2 cellular contexts compared by ENCODE assay signal in the genomic region with DNA sequence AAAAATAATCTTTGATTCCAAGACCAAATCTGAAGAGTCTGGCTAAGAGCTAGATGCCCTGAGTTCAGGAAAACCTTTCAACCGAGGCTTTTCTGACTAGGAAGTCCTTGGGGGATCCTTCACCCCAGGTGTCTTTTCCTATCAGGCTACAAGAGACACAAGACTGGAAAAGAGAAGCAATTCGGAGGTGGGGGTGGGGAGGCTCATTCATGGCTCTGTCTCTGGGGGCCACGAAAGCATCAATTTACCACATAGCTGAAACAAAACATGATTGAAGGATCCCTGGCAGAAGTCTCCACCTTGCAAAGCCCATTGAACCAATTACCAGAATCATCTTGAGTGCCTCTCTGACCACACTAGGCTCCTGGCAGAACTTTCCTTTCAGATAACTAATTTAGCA.
TF ChIP-seq lines count a peak whose summit lies in the region.

No MANE protein-coding gene starts in this region.

TF ChIP-seq in GM23338, 12 proteins besides CTCF, POLR2A, EP300 and RAD21:
- TF ChIP-seq EZH2phosphoT487 (IDR thresholded peaks at IDR 0.05; ENCODE audit: unreplicated experiment) (no peak), ZNF114 (CRISPR knock-in tag; IDR thresholded peaks at IDR 0.05) (no peak), CREB1 (CRISPR knock-in tag; IDR thresholded peaks at IDR 0.05; ENCODE audit: low read depth) (no peak), POLR2AphosphoS5 (IDR thresholded peaks at IDR 0.05; ENCODE audit: low read depth) (no peak), NANOG (IDR thresholded peaks at IDR 0.05; ENCODE audit: borderline replicate concordance) (no peak), STAT1 (IDR thresholded peaks at IDR 0.05; ENCODE audit: unreplicated experiment) (no peak)
- TF ChIP-seq, protein P1, sequence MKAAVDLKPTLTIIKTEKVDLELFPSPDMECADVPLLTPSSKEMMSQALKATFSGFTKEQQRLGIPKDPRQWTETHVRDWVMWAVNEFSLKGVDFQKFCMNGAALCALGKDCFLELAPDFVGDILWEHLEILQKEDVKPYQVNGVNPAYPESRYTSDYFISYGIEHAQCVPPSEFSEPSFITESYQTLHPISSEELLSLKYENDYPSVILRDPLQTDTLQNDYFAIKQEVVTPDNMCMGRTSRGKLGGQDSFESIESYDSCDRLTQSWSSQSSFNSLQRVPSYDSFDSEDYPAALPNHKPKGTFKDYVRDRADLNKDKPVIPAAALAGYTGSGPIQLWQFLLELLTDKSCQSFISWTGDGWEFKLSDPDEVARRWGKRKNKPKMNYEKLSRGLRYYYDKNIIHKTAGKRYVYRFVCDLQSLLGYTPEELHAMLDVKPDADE (IDR thresholded peaks at IDR 0.05) = no peak

TF ChIP-seq in H1, 55 proteins besides CTCF, POLR2A, EP300 and RAD21:
- no peak for TF ChIP-seq RNF2 (IDR thresholded peaks at IDR 0.05; ENCODE audit: borderline replicate concordance, low read depth, low read length, missing control alignments, poor library complexity, severe bottlenecking)
- no peak for TF ChIP-seq POLR2AphosphoS5 (IDR thresholded peaks at IDR 0.05; ENCODE audit: low read depth, low read length)
- no peak for TF ChIP-seq SP1 (IDR thresholded peaks at IDR 0.05; ENCODE audit: low read depth, low read length)
- no peak for TF ChIP-seq KDM5A (IDR thresholded peaks at IDR 0.05; ENCODE audit: low read length)
- no peak for TF ChIP-seq EZH2 (IDR thresholded peaks at IDR 0.05; ENCODE audit: low read depth, low read length, severe bottlenecking)
- no peak for TF ChIP-seq FOSL1 (IDR thresholded peaks at IDR 0.05; ENCODE audit: insufficient read depth, low read depth, low read length)
- no peak for TF ChIP-seq TAF1 (IDR thresholded peaks at IDR 0.05; ENCODE audit: low read depth, low read length)
- TF ChIP-seq, protein P2, sequence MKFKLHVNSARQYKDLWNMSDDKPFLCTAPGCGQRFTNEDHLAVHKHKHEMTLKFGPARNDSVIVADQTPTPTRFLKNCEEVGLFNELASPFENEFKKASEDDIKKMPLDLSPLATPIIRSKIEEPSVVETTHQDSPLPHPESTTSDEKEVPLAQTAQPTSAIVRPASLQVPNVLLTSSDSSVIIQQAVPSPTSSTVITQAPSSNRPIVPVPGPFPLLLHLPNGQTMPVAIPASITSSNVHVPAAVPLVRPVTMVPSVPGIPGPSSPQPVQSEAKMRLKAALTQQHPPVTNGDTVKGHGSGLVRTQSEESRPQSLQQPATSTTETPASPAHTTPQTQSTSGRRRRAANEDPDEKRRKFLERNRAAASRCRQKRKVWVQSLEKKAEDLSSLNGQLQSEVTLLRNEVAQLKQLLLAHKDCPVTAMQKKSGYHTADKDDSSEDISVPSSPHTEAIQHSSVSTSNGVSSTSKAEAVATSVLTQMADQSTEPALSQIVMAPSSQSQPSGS (IDR thresholded peaks at IDR 0.05; ENCODE audit: low read length) = no peak
- no peak for TF ChIP-seq CBX5 (IDR thresholded peaks at IDR 0.05; ENCODE audit: low read depth, low read length)
